ENCODE assay signal across 20 cellular contexts in the genomic region with DNA sequence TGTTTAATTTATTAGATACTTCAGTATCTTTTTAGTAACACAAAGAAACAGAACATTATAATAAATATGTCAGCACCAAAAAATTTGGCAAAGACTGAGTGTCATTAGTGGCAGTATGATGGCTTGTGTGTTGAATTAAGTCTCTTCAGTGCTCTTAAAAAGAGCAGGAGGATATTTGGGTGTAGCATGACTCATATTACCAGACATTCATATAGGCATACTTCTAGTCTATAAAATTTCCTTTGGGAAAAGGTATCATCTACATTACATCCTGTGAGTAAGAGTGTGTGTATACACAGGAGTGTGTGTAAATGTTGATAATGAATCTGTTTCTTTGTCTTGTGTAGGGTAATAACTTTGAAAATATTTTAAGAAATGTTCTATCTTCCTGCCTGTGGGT.
DNase-seq lines count a peak whose midpoint lies in the region; ATAC-seq, FAIRE-seq and TF ChIP-seq lines count a peak whose summit lies in the region.
"Had no signal": no experiment of that assay in that cellular context is flagged by ENCODE, and none has a peak within 500 bp of the region (broad histone marks: within the 10 kb centered on the region; RNA-seq: fewer than 3 reads in every experiment).

No MANE protein-coding gene starts in this region.

- H3K4me1 ChIP-seq in IMR-90 (ENCODE audit: control insufficient read depth, insufficient read depth, low read length) (no peaks in the 10 kb centered on the region), astrocyte (ENCODE audit: insufficient read depth, low read length) (no peaks in the 10 kb centered on the region), HAP-1 (no peaks in the 10 kb centered on the region)
- H3K4me1 ChIP-seq in naive thymus-derived CD4-positive, alpha-beta T cell (ENCODE audit: control insufficient read depth in 2 of 2, insufficient read depth in 2 of 2, low read length in 2 of 2), result no peaks in the 10 kb centered on the region

- H3K4me1 Mint-ChIP-seq in astrocyte (ENCODE audit: low read depth, unreplicated experiment), result no peaks in the 10 kb centered on the region
- no peaks in the 10 kb centered on the region for H3K4me1 Mint-ChIP-seq in naive thymus-derived CD4-positive, alpha-beta T cell
- H3K4me1 Mint-ChIP-seq: activated CD4-positive, alpha-beta T cell treated with anti-CD3 and anti-CD28 coated beads, Interleukin-2, amount 10 ng/mL, durations not matched to agents 7 days and 5 days had no signal

- no peaks in the 10 kb centered on the region for H3K36me3 Mint-ChIP-seq in astrocyte (ENCODE audit: low read depth, unreplicated experiment)
- H3K36me3 Mint-ChIP-seq in naive thymus-derived CD4-positive, alpha-beta T cell, result peaks cover 0 to 11% (median 3%) of the 10 kb centered on the region in 5 donors

- POLR2A ChIA-PET in IMR-90 (lab: Charles Lee; ENCODE audit: unreplicated experiment), result no interaction called here
- POLR2A ChIA-PET in naive thymus-derived CD4-positive, alpha-beta T cell (lab: Charles Lee), result no interaction called here

- TF ChIP-seq CTCF in IMR-90 (conservative IDR thresholded peaks at IDR 0.05; ENCODE audit: low read depth, low read length) (no peak), astrocyte (IDR thresholded peaks at IDR 0.05; ENCODE audit: insufficient read depth, low read depth, low read length) (no peak)

- no peaks in the 10 kb centered on the region for H4K20me1 ChIP-seq in IMR-90 (ENCODE audit: insufficient read depth, low read length)
- no peaks in the 10 kb centered on the region for H4K20me1 ChIP-seq in astrocyte (ENCODE audit: insufficient read depth, low read length)

- no peak overlapping the region for H2AFZ ChIP-seq in IMR-90 (replicated peaks; ENCODE audit: low read length, poor library complexity)
- no peak overlapping the region for H2AFZ ChIP-seq in astrocyte (ENCODE audit: low read depth, low read length)

- H2BK20ac ChIP-seq in IMR-90 (ENCODE audit: low read depth, low read length), result no peak overlapping the region

- no peak overlapping the region for H3K56ac ChIP-seq in IMR-90 (ENCODE audit: extremely low read depth, insufficient read depth, low read length)

- intact Hi-C loops in IMR-90 (cut with micrococcal nuclease), result no loop called here
- intact Hi-C loops in naive thymus-derived CD4-positive, alpha-beta T cell (cut with micrococcal nuclease), result no loop called here

- H3K79me2 ChIP-seq in astrocyte (ENCODE audit: insufficient read depth, low read length), result no peaks in the 10 kb centered on the region

- no peak overlapping the region for H2BK120ac ChIP-seq in IMR-90 (ENCODE audit: low read depth, low read length)

- no peak overlapping the region for H4K91ac ChIP-seq in IMR-90 (ENCODE audit: insufficient read depth, low read depth, low read length)

- no peak overlapping the region for H3K27ac Mint-ChIP-seq in astrocyte (ENCODE audit: unreplicated experiment)
- H3K27ac Mint-ChIP-seq in naive thymus-derived CD4-positive, alpha-beta T cell, result no peak overlapping the region
- H3K27ac Mint-ChIP-seq: activated CD4-positive, alpha-beta T cell treated with anti-CD3 and anti-CD28 coated beads, Interleukin-2, amount 10 ng/mL, durations not matched to agents 7 days and 5 days; activated naive CD4-positive, alpha-beta T cell treated with anti-CD3 and anti-CD28 coated beads for 36 hours; CD8-positive, alpha-beta T cell had no signal

- no peak overlapping the region for H3K9ac ChIP-seq in IMR-90 (ENCODE audit: low read depth, low read length)
- no peak overlapping the region for H3K9ac ChIP-seq in astrocyte (ENCODE audit: low read length)

- no peaks in the 10 kb centered on the region for H3K27me3 Mint-ChIP-seq in astrocyte (ENCODE audit: low read depth, unreplicated experiment)
- H3K27me3 Mint-ChIP-seq in naive thymus-derived CD4-positive, alpha-beta T cell, result no peaks in the 10 kb centered on the region
- H3K27me3 Mint-ChIP-seq: activated CD4-positive, alpha-beta T cell treated with anti-CD3 and anti-CD28 coated beads, Interleukin-2, amount 10 ng/mL, durations not matched to agents 7 days and 5 days had no signal

- no peak overlapping the region for H4K5ac ChIP-seq in IMR-90 (ENCODE audit: low read depth, low read length)

- H3K9me3 ChIP-seq in IMR-90 (ENCODE audit: control insufficient read depth, insufficient read depth, low read length) (no peaks in the 10 kb centered on the region), astrocyte (ENCODE audit: insufficient read depth, low read depth, low read length) (no peaks in the 10 kb centered on the region), HAP-1 (no peaks in the 10 kb centered on the region)
- H3K9me3 ChIP-seq in naive thymus-derived CD4-positive, alpha-beta T cell (ENCODE audit: control insufficient read depth in 2 of 3, low read length in 3 of 3), result no peaks in the 10 kb centered on the region
- H3K9me3 ChIP-seq: mucosa of descending colon had no signal

- H3K4me3 ChIP-seq in IMR-90 (ENCODE audit: insufficient read depth, low read depth, low read length) (no peak overlapping the region), astrocyte (ENCODE audit: insufficient read depth, low read depth, low read length) (no peak overlapping the region), HAP-1 (no peak overlapping the region)
- no peak overlapping the region for H3K4me3 ChIP-seq in naive thymus-derived CD4-positive, alpha-beta T cell (ENCODE audit: low read length)
- H3K4me3 ChIP-seq: mucosa of descending colon, SK-N-MC had no signal

- FAIRE-seq in astrocyte (lab: Jason Lieb, UNC), result peak; percentile 99
- FAIRE-seq: H54 had no signal

- no peak overlapping the region for H2AK9ac ChIP-seq in IMR-90 (replicated peaks; ENCODE audit: low read depth, low read length, poor library complexity)

- ATAC-seq in IMR-90 (ENCODE audit: low read depth) (peak; percentile 60), HG03354 (IDR thresholded peaks at IDR 0.05; ENCODE audit: poor library complexity, severe bottlenecking, unreplicated experiment) (no peak)
- ATAC-seq in naive thymus-derived CD4-positive, alpha-beta T cell, result no peak
- ATAC-seq: CD8-positive, alpha-beta T cell; esophagus mucosa; mucosa of descending colon; right cardiac atrium had no signal

- H2AK5ac ChIP-seq in IMR-90 (ENCODE audit: low read depth, low read length), result no peak overlapping the region

- TF ChIP-seq POLR2A in IMR-90 (IDR thresholded peaks at IDR 0.05; ENCODE audit: low read depth, low read length), result no peak

- H3K4me3 Mint-ChIP-seq in astrocyte (ENCODE audit: unreplicated experiment), result no peak overlapping the region
- no peak overlapping the region for H3K4me3 Mint-ChIP-seq in naive thymus-derived CD4-positive, alpha-beta T cell
- H3K4me3 Mint-ChIP-seq: activated CD4-positive, alpha-beta T cell treated with anti-CD3 and anti-CD28 coated beads, Interleukin-2, amount 10 ng/mL, durations not matched to agents 7 days and 5 days; activated naive CD4-positive, alpha-beta T cell treated with anti-CD3 and anti-CD28 coated beads for 36 hours; CD8-positive, alpha-beta T cell had no signal

- H3K27me3 ChIP-seq in IMR-90 (ENCODE audit: control insufficient read depth, insufficient read depth, low read length), result no peaks in the 10 kb centered on the region
- no peaks in the 10 kb centered on the region for H3K27me3 ChIP-seq in astrocyte (ENCODE audit: insufficient read depth, low read length)
- H3K27me3 ChIP-seq in HAP-1 (ENCODE audit: low read depth), result peaks cover 4% of the 10 kb centered on the region; the same call in 1 of the 2 replicates
- H3K27me3 ChIP-seq in naive thymus-derived CD4-positive, alpha-beta T cell (ENCODE audit: control insufficient read depth in 2 of 2, insufficient read depth in 2 of 2, low read length in 2 of 2), result no peaks in the 10 kb centered on the region

- no peak overlapping the region for H3K4me2 ChIP-seq in IMR-90 (ENCODE audit: low read depth, low read length)
- H3K4me2 ChIP-seq in astrocyte (ENCODE audit: low read length), result peak overlapping the region; percentile 19

- no peaks in the 10 kb centered on the region for H3K36me3 ChIP-seq in IMR-90 (ENCODE audit: control insufficient read depth, insufficient read depth, low read length)
- H3K36me3 ChIP-seq in astrocyte (ENCODE audit: insufficient read depth, low read length), result no peaks in the 10 kb centered on the region
- no peaks in the 10 kb centered on the region for H3K36me3 ChIP-seq in HAP-1 (replicated peaks)
- no peaks in the 10 kb centered on the region for H3K36me3 ChIP-seq in naive thymus-derived CD4-positive, alpha-beta T cell (ENCODE audit: control insufficient read depth in 2 of 3, insufficient read depth in 3 of 3, low read length in 3 of 3)

- no peak overlapping the region for H2BK5ac ChIP-seq in IMR-90 (ENCODE audit: low read depth, low read length, poor library complexity, severe bottlenecking)

- no peaks in the 10 kb centered on the region for H3K9me3 Mint-ChIP-seq in astrocyte (ENCODE audit: unreplicated experiment)
- no peaks in the 10 kb centered on the region for H3K9me3 Mint-ChIP-seq in naive thymus-derived CD4-positive, alpha-beta T cell
- H3K9me3 Mint-ChIP-seq: activated CD4-positive, alpha-beta T cell treated with anti-CD3 and anti-CD28 coated beads, Interleukin-2, amount 10 ng/mL, durations not matched to agents 7 days and 5 days; activated naive CD4-positive, alpha-beta T cell treated with anti-CD3 and anti-CD28 coated beads for 36 hours; CD8-positive, alpha-beta T cell had no signal

- H3K4ac ChIP-seq in IMR-90 (ENCODE audit: low read depth, low read length), result no peak overlapping the region

- dilution Hi-C loops in IMR-90 (cut with HindIII; ENCODE audit: low sequenced_read_pairs, unreplicated experiment), result no loop called here

- no TSS peak for BruUV-seq in IMR-90 (replicated peaks; lab: Mats Ljungman, UMichigan)

- no peaks in the 10 kb centered on the region for H3K9me1 ChIP-seq in IMR-90 (ENCODE audit: insufficient read depth, low read length)

- CTCF ChIA-PET in IMR-90 (lab: Yijun Ruan, JAX), result no interaction called here
- CTCF ChIA-PET in naive thymus-derived CD4-positive, alpha-beta T cell (lab: Charles Lee), result no interaction called here

- no peak for TF ChIP-seq RAD21 in IMR-90 (IDR thresholded peaks at IDR 0.05; ENCODE audit: low read length)

- no peak overlapping the region for H3K18ac ChIP-seq in IMR-90 (ENCODE audit: low read depth, low read length)

- H4K8ac ChIP-seq in IMR-90 (ENCODE audit: low read depth in 2 of 2, low read length in 2 of 2), result no peak overlapping the region

- H3K79me1 ChIP-seq in IMR-90 (ENCODE audit: low read depth in 1 of 2, low read length in 2 of 2), result no peaks in the 10 kb centered on the region

- no peak overlapping the region for H3K14ac ChIP-seq in IMR-90 (replicated peaks; ENCODE audit: low read depth, low read length)

- DNase-seq in NCI-H510A treated with DMSO at 0.1 percent for 48 hours (lab: John Stamatoyannopoulos, UW) (peak; percentile 19), NCI-H510A (lab: John Stamatoyannopoulos, UW) (no peak), IMR-90 (peak; percentile 65), astrocyte (ENCODE audit: low read depth) (peak; percentile 37), renal cortical epithelial cell (ENCODE audit: low read depth) (peak; percentile 3), HAP-1 (ENCODE audit: low spot score in 2 of 2) (no peak)
- DNase-seq in naive thymus-derived CD4-positive, alpha-beta T cell, result no peak
- DNase-seq: activated CD4-positive, alpha-beta T cell treated with anti-CD3 and anti-CD28 coated beads, Interleukin-2, amount 10 ng/mL, durations not matched to agents 7 days and 5 days; activated naive CD4-positive, alpha-beta T cell treated with anti-CD3 and anti-CD28 coated beads for 36 hours; CD8-positive, alpha-beta T cell; cortex of kidney; hypothalamus; MM.1S; mucosa of descending colon; right cardiac atrium; stimulated activated CD4-positive, alpha-beta T cell treated with anti-CD3 and anti-CD28 coated beads, Interleukin-1b, Interleukin-23, amount 100 ng/mL, for 48 hours had no signal

- H2BK15ac ChIP-seq in IMR-90 (ENCODE audit: low read depth, low read length), result no peak overlapping the region

- in situ Hi-C loops in IMR-90 (cut with MboI; ENCODE audit: low sequenced_read_pairs) (no loop called here), HAP-1 (cut with MboI; ENCODE audit: low sequenced_read_pairs) (no loop called here)

- no peak overlapping the region for H3K23ac ChIP-seq in IMR-90 (ENCODE audit: low read depth, low read length)

- H3K27ac ChIP-seq in IMR-90 (ENCODE audit: insufficient read depth, low read length), result no peak overlapping the region
- H3K27ac ChIP-seq in astrocyte (ENCODE audit: low read depth, low read length), result peak overlapping the region; percentile 37
- H3K27ac ChIP-seq in naive thymus-derived CD4-positive, alpha-beta T cell (ENCODE audit: low read depth, low read length), result no peak overlapping the region
- H3K27ac ChIP-seq: SK-N-MC had no signal

Comparison
In these comparisons a context has a peak if more than half of its experiments do, and no peak if none do; other contexts are left out.
1. DNase-seq: peak in NCI-H510A treated with DMSO at 0.1 percent for 48 hours (single experiment), IMR-90 (single experiment), astrocyte (single experiment) and renal cortical epithelial cell (single experiment); none in NCI-H510A (single experiment), HAP-1 (0 of 2) and naive thymus-derived CD4-positive, alpha-beta T cell (0 of 9).